In genomic region chr3:123404391-123404790, GRCh38 we compare ENCODE assay signal across 25 cellular contexts. TPM values are rescaled to one million over a fixed set of nuclear protein-coding genes. Genes with fewer than 3 reads are reported as not detected.
DNase-seq lines count a peak whose midpoint lies in the region; ATAC-seq and TF ChIP-seq lines count a peak whose summit lies in the region.
"Had no signal": no experiment of that assay in that cellular context is flagged by ENCODE, and none has a peak within 500 bp of the region (broad histone marks: within the 10 kb centered on the region; RNA-seq: fewer than 3 reads in every experiment).

No MANE protein-coding gene starts in this region.

- H3K4me3 Mint-ChIP-seq in stimulated activated naive CD8-positive, alpha-beta T cell treated with anti-CD3 and anti-CD28 coated beads, Interleukin-15, amount 100 ng/mL, for 72 hours, result no peak overlapping the region
- H3K4me3 Mint-ChIP-seq: activated CD4-positive, alpha-beta T cell treated with anti-CD3 and anti-CD28 coated beads, Interleukin-2, amount 10 ng/mL, durations not matched to agents 7 days and 5 days; effector memory CD8-positive, alpha-beta T cell; stimulated activated naive B cell treated with anti-CD40 and anti-IgM and Interleukin-4, amounts not matched to agents 10 μg/mL and 1 μg/mL and 100 μg/mL, for 72 hours; T-cell had no signal

- peaks cover 0 to 91% (median 87%) of the 10 kb centered on the region in 4 donors for H3K4me1 ChIP-seq in sigmoid colon
- no peaks in the 10 kb centered on the region for H3K4me1 ChIP-seq in effector memory CD4-positive, alpha-beta T cell (ENCODE audit: control insufficient read depth, insufficient read depth, low read length, poor library complexity, severe bottlenecking)

- no peaks in the 10 kb centered on the region for H3K9me3 ChIP-seq in sigmoid colon
- H3K9me3 ChIP-seq in effector memory CD4-positive, alpha-beta T cell (ENCODE audit: control insufficient read depth, low read length), result no peaks in the 10 kb centered on the region
- H3K9me3 ChIP-seq: A549, BLaER1, pancreas had no signal

- H3K4me1 Mint-ChIP-seq in stimulated activated naive CD8-positive, alpha-beta T cell treated with anti-CD3 and anti-CD28 coated beads, Interleukin-15, amount 100 ng/mL, for 72 hours, result no peaks in the 10 kb centered on the region
- H3K4me1 Mint-ChIP-seq: activated CD4-positive, alpha-beta T cell treated with anti-CD3 and anti-CD28 coated beads, Interleukin-2, amount 10 ng/mL, durations not matched to agents 7 days and 5 days; stimulated activated naive B cell treated with anti-CD40 and anti-IgM and Interleukin-4, amounts not matched to agents 10 μg/mL and 1 μg/mL and 100 μg/mL, for 72 hours; T-cell had no signal

- peak; percentile 5 for ATAC-seq in stimulated activated naive CD8-positive, alpha-beta T cell treated with anti-CD3 and anti-CD28 coated beads, Interleukin-15, amount 100 ng/mL, for 72 hours
- ATAC-seq in stimulated activated naive CD8-positive, alpha-beta T cell treated with anti-CD3 and anti-CD28 coated beads, Interleukin-15, Interleukin-2, amounts not matched to agents 100 U/mL and 50 U/mL, for 24 hours, result no peak
- ATAC-seq in HG02623 (IDR thresholded peaks at IDR 0.05; ENCODE audit: unreplicated experiment) (no peak), HG03520 (IDR thresholded peaks at IDR 0.05; ENCODE audit: unreplicated experiment) (no peak)
- ATAC-seq: A549; effector memory CD8-positive, alpha-beta T cell; HCT116; pancreas; stimulated activated naive B cell treated with anti-CD40 and anti-IgM and Interleukin-4, amounts not matched to agents 10 μg/mL and 1 μg/mL and 100 μg/mL, for 72 hours; T-cell had no signal

- no peak for TF ChIP-seq POLR2A in sigmoid colon (IDR thresholded peaks at IDR 0.05)

- TF ChIP-seq EP300 in sigmoid colon (IDR thresholded peaks at IDR 0.05), result no peak

- intact Hi-C loops in sigmoid colon (cut with DNase I), result no loop called here

- WGBS in sigmoid colon, 2 donors, result 79 to 84% methylated on average over 3 of the region's 3 CpGs

- H3K27me3 Mint-ChIP-seq in stimulated activated naive CD8-positive, alpha-beta T cell treated with anti-CD3 and anti-CD28 coated beads, Interleukin-15, amount 100 ng/mL, for 72 hours, result peaks cover 5% of the 10 kb centered on the region

- peak overlapping the region; percentile 87 to 93 (median 91) for H3K27ac ChIP-seq in sigmoid colon
- H3K27ac ChIP-seq in effector memory CD4-positive, alpha-beta T cell (ENCODE audit: insufficient read depth, low read length, poor library complexity, severe bottlenecking), result no peak overlapping the region
- H3K27ac ChIP-seq: A549, BLaER1, pancreas had no signal

- H3K27ac Mint-ChIP-seq in stimulated activated naive CD8-positive, alpha-beta T cell treated with anti-CD3 and anti-CD28 coated beads, Interleukin-15, amount 100 ng/mL, for 72 hours, result no peak overlapping the region
- H3K27ac Mint-ChIP-seq: activated CD4-positive, alpha-beta T cell treated with anti-CD3 and anti-CD28 coated beads, Interleukin-2, amount 10 ng/mL, durations not matched to agents 7 days and 5 days; activated T-helper 2 cell treated with anti-CD3 and anti-CD28 coated beads, Interferon-gamma antibody, Interleukin-2, Interleukin-4, amounts not matched to agents 10 μg/mL and 5 μg/mL and 100 μg/mL, durations not matched to agents 14 hours and 24 hours and 36 hours; effector memory CD8-positive, alpha-beta T cell; stimulated activated naive B cell treated with anti-CD40 and anti-IgM and Interleukin-4, amounts not matched to agents 10 μg/mL and 1 μg/mL and 100 μg/mL, for 72 hours; T-cell had no signal

- TF ChIP-seq CTCF in sigmoid colon (IDR thresholded peaks at IDR 0.05), result no peak

- no peak for DNase-seq in stimulated activated naive CD8-positive, alpha-beta T cell treated with anti-CD3 and anti-CD28 coated beads, Interleukin-15, amount 100 ng/mL, for 72 hours
- DNase-seq in stimulated activated naive CD8-positive, alpha-beta T cell treated with anti-CD3 and anti-CD28 coated beads, Interleukin-15, Interleukin-2, amounts not matched to agents 100 U/mL and 50 U/mL, for 24 hours, result no peak
- DNase-seq in left kidney (ENCODE audit: low read depth, low spot score) (peak; percentile 37), sigmoid colon (no peak)
- DNase-seq in effector memory CD4-positive, alpha-beta T cell, result no peak
- DNase-seq in activated CD4-positive, alpha-beta T cell treated with anti-CD3 and anti-CD28 coated beads, Interleukin-2, amount 50 U/mL, for 1 hour, result no peak
- DNase-seq: activated CD4-positive, alpha-beta T cell treated with anti-CD3 and anti-CD28 coated beads, Interleukin-2, amount 10 ng/mL, durations not matched to agents 7 days and 5 days; activated CD8-positive, alpha-beta memory T cell treated with anti-CD3 and anti-CD28 coated beads, Interleukin-2, amount 50 U/mL, for 4 hours; central memory CD4-positive, alpha-beta T cell; effector memory CD8-positive, alpha-beta T cell; glutamatergic neuron; Kasumi-1; NCI-H1048; NCI-H187 treated with DMSO at 0.1 percent for 48 hours; SIG-M5; stimulated activated CD4-positive, alpha-beta T cell treated with anti-CD3 and anti-CD28 coated beads, Interleukin-2, amount 100 ng/mL, for 24 hours; stimulated activated naive B cell treated with anti-CD40 and anti-IgM and Interleukin-4, amounts not matched to agents 10 μg/mL and 1 μg/mL and 100 μg/mL, for 72 hours; T-cell had no signal

- H3K4me3 ChIP-seq in sigmoid colon, result peak overlapping the region in 3 of 4 donors; percentile 13 to 31 (median 21)
- no peak overlapping the region for H3K4me3 ChIP-seq in effector memory CD4-positive, alpha-beta T cell (ENCODE audit: insufficient read depth, low read depth, low read length, poor library complexity, severe bottlenecking)
- H3K4me3 ChIP-seq: A549, BLaER1, pancreas had no signal

- H3K9me3 Mint-ChIP-seq in stimulated activated naive CD8-positive, alpha-beta T cell treated with anti-CD3 and anti-CD28 coated beads, Interleukin-15, amount 100 ng/mL, for 72 hours, result no peaks in the 10 kb centered on the region
- H3K9me3 Mint-ChIP-seq: activated CD4-positive, alpha-beta T cell treated with anti-CD3 and anti-CD28 coated beads, Interleukin-2, amount 10 ng/mL, durations not matched to agents 7 days and 5 days; activated T-helper 2 cell treated with anti-CD3 and anti-CD28 coated beads, Interferon-gamma antibody, Interleukin-2, Interleukin-4, amounts not matched to agents 10 μg/mL and 5 μg/mL and 100 μg/mL, durations not matched to agents 14 hours and 24 hours and 36 hours; effector memory CD8-positive, alpha-beta T cell; T-cell had no signal

- no peaks in the 10 kb centered on the region for H3K27me3 ChIP-seq in sigmoid colon
- H3K27me3 ChIP-seq in effector memory CD4-positive, alpha-beta T cell (replicated peaks; ENCODE audit: control insufficient read depth, insufficient read depth, low read length, poor library complexity, severe bottlenecking), result no peaks in the 10 kb centered on the region
- H3K27me3 ChIP-seq: BLaER1, pancreas had no signal

- no peaks in the 10 kb centered on the region for H3K36me3 ChIP-seq in sigmoid colon
- no peaks in the 10 kb centered on the region for H3K36me3 ChIP-seq in effector memory CD4-positive, alpha-beta T cell (ENCODE audit: control insufficient read depth, insufficient read depth, low read length)
- H3K36me3 ChIP-seq: BLaER1, pancreas had no signal

RNA-seq across cellular contexts. Expression of gene ADCY5, which starts 44.5 kb away (rescaled TPM):
- 10 to 100 TPM; 39.5 to 84.4 (median 62.2) TPM for total RNA-seq in sigmoid colon
- polyA plus RNA-seq in sigmoid colon, result 1 to 10 TPM; 1.4 to 9.9 (median 5.4) TPM
- total RNA-seq: activated CD4-positive, alpha-beta T cell treated with anti-CD3 and anti-CD28 coated beads, Interleukin-2, amount 10 ng/mL, durations not matched to agents 7 days and 5 days; activated T-helper 2 cell treated with anti-CD3 and anti-CD28 coated beads, Interferon-gamma antibody, Interleukin-2, Interleukin-4, amounts not matched to agents 10 μg/mL and 5 μg/mL and 100 μg/mL, durations not matched to agents 14 hours and 24 hours and 36 hours had no signal
